In genomic region chr17:72056727-72057290, GRCh38 we compare ENCODE assay signal across 29 cellular contexts.
A peak's percentile ranks its signal among the peaks of the same experiment; 100 is the strongest.
DNase-seq lines count a peak whose midpoint lies in the region; ATAC-seq and TF ChIP-seq lines count a peak whose summit lies in the region.
"Had no signal": no experiment of that assay in that cellular context is flagged by ENCODE, and none has a peak within 500 bp of the region (broad histone marks: within the 10 kb centered on the region; RNA-seq: fewer than 3 reads in every experiment).

No MANE protein-coding gene starts in this region.

- TF ChIP-seq CTCF in H9 (conservative IDR thresholded peaks at IDR 0.05) (no peak; the same call in 2 of the 3 replicates), WERI-Rb-1 (IDR thresholded peaks at IDR 0.05; ENCODE audit: low read depth, low read length) (0 out of 2 replicates have a peak, but pooled peaks have one; percentile 14), lower leg skin (IDR thresholded peaks at IDR 0.05) (no peak), tibial artery (IDR thresholded peaks at IDR 0.05) (no peak)

- H2BK15ac ChIP-seq in H9 (ENCODE audit: low read depth, low read length): no peak overlapping the region

- H4K8ac ChIP-seq in H9 (replicated peaks; ENCODE audit: insufficient read length, low read depth, low read length): no peak overlapping the region

- H3T11ph ChIP-seq in H9 (ENCODE audit: low read length): no peak overlapping the region

- H3K23ac ChIP-seq in H9 (ENCODE audit: insufficient read length, low read depth, low read length): no peak overlapping the region

- no peak overlapping the region for H3K4ac ChIP-seq in H9 (ENCODE audit: low read depth, low read length)

- H2BK5ac ChIP-seq in H9 (ENCODE audit: insufficient read length, low read length): no peak overlapping the region

- H3K27me3 Mint-ChIP-seq in H9 (ENCODE audit: low read depth): peaks cover 4% of the 10 kb centered on the region; the same call in 1 of the 2 replicates

- no peak overlapping the region for H3K27ac ChIP-seq in H9 (ENCODE audit: insufficient read length, low read depth, low read length)
- no peak overlapping the region for H3K27ac ChIP-seq in WERI-Rb-1
- no peak overlapping the region for H3K27ac ChIP-seq in tibial artery
- H3K27ac ChIP-seq: brain microvascular endothelial cell, lower lobe of right lung, ovary, right atrium auricular region, SJCRH30, tibial nerve had no signal

- DNase-seq in ELR (ENCODE audit: low read depth) (peak; percentile 8), H9 (peak; percentile 41), WERI-Rb-1 (no peak), lower leg skin (ENCODE audit: low spot score in 2 of 2) (no peak), tibial artery (no peak)
- DNase-seq: activated CD4-positive, alpha-beta T cell treated with anti-CD3 and anti-CD28 coated beads, Interleukin-2, amount 50 U/mL, for 48 hours; activated CD8-positive, alpha-beta memory T cell treated with anti-CD3 and anti-CD28 coated beads, Interleukin-2, amount 50 U/mL, for 4 hours; activated naive CD4-positive, alpha-beta T cell treated with anti-CD3 and anti-CD28 coated beads, Interleukin-2, amount 10 ng/mL, durations not matched to agents 7 days and 5 days; brain microvascular endothelial cell; C1 segment of cervical spinal cord; COR-L47; DMS79 treated with DMSO at 0.1 percent for 48 hours; lower lobe of right lung; NCI-H1105 treated with DMSO at 0.1 percent for 48 hours; NCI-H2081 treated with DMSO at 0.1 percent for 48 hours; ovary; SJCRH30; stimulated activated CD4-positive, alpha-beta T cell treated with anti-CD3 and anti-CD28 coated beads, Interleukin-1b, Interleukin-23, amount 100 ng/mL, for 48 hours; stimulated activated CD8-positive, alpha-beta memory T cell treated with anti-CD3 and anti-CD28 coated beads, Interleukin-4, amount 100 ng/mL, for 48 hours; stimulated activated naive CD8-positive, alpha-beta T cell treated with anti-CD3 and anti-CD28 coated beads, Interleukin-15, amount 100 ng/mL, for 72 hours; T-helper 1 cell had no signal

- no peak overlapping the region for H2BK12ac ChIP-seq in H9 (ENCODE audit: insufficient read length, low read depth, low read length)

- no peaks in the 10 kb centered on the region for H3K36me3 Mint-ChIP-seq in H9 (ENCODE audit: insufficient read depth in 1 of 3, low read depth in 3 of 3)
- H3K36me3 Mint-ChIP-seq: activated naive CD4-positive, alpha-beta T cell treated with anti-CD3 and anti-CD28 coated beads, Interleukin-2, amount 10 ng/mL, durations not matched to agents 7 days and 5 days had no signal

- H3K36me3 ChIP-seq in WERI-Rb-1 (no peaks in the 10 kb centered on the region), tibial artery (no peaks in the 10 kb centered on the region)
- H3K36me3 ChIP-seq: brain microvascular endothelial cell, HAP-1, lower lobe of right lung, ovary, right atrium auricular region, SJCRH30, tibial nerve had no signal

- H3K27me3 ChIP-seq in H9 (ENCODE audit: insufficient read depth, low read length) (no peaks in the 10 kb centered on the region), WERI-Rb-1 (ENCODE audit: insufficient read depth, low read depth, severe bottlenecking) (peaks cover 26% of the 10 kb centered on the region), tibial artery (no peaks in the 10 kb centered on the region)
- H3K27me3 ChIP-seq: ovary, right atrium auricular region had no signal

- no peak overlapping the region for H3K4me2 ChIP-seq in H9 (ENCODE audit: insufficient read depth, insufficient read length, low read length)
- H3K4me2 ChIP-seq: smooth muscle cell had no signal

- H3K23me2 ChIP-seq in H9 (ENCODE audit: insufficient read length, low read depth, low read length, poor library complexity, severe bottlenecking): no peaks in the 10 kb centered on the region

- TF ChIP-seq POLR2A in lower leg skin (IDR thresholded peaks at IDR 0.05): no peak

- no peak overlapping the region for H4K5ac ChIP-seq in H9 (ENCODE audit: insufficient read length, low read depth, low read length)

- H3K18ac ChIP-seq in H9 (ENCODE audit: insufficient read length, low read depth, low read length): no peak overlapping the region

- no peak overlapping the region for H3K4me3 ChIP-seq in WERI-Rb-1 (ENCODE audit: low read depth, low read length)
- peak overlapping the region; percentile 13 for H3K4me3 ChIP-seq in lower leg skin (ENCODE audit: low read depth, poor library complexity, severe bottlenecking)
- H3K4me3 ChIP-seq in tibial artery: no peak overlapping the region
- H3K4me3 ChIP-seq: HAP-1, lower lobe of right lung, ovary, right atrium auricular region, SJCRH30, smooth muscle cell, tibial nerve had no signal

- H3K9me3 Mint-ChIP-seq in H9: no peaks in the 10 kb centered on the region
- H3K9me3 Mint-ChIP-seq: activated naive CD4-positive, alpha-beta T cell treated with anti-CD3 and anti-CD28 coated beads, Interleukin-2, amount 10 ng/mL, durations not matched to agents 7 days and 5 days; nephron; stimulated activated naive CD8-positive, alpha-beta T cell treated with anti-CD3 and anti-CD28 coated beads, Interleukin-15, amount 100 ng/mL, for 72 hours had no signal

- H3K79me1 ChIP-seq in H9 (ENCODE audit: insufficient read depth, low read depth, low read length, poor library complexity, severe bottlenecking): no peaks in the 10 kb centered on the region

- H3K4me1 ChIP-seq in H9 (ENCODE audit: insufficient read depth, low read length): no peaks in the 10 kb centered on the region; the same call in 1 of the 2 replicates
- H3K4me1 ChIP-seq in tibial artery: peaks cover 0 to 13% (median 10%) of the 10 kb centered on the region in 4 donors
- H3K4me1 ChIP-seq: HAP-1, lower lobe of right lung, right atrium auricular region, SJCRH30 had no signal

- no peak overlapping the region for H3K9ac ChIP-seq in H9 (ENCODE audit: extremely low read depth, insufficient read length, low read length)

- no peak overlapping the region for H3K27ac Mint-ChIP-seq in H9
- H3K27ac Mint-ChIP-seq: activated naive CD4-positive, alpha-beta T cell treated with anti-CD3 and anti-CD28 coated beads, Interleukin-2, amount 10 ng/mL, durations not matched to agents 7 days and 5 days; activated T-helper 1 cell treated with anti-CD3 and anti-CD28 coated beads, Interleukin-12 subunit alpha, Interleukin-12 subunit beta, Interleukin-2, Interleukin-4 antibody, amounts not matched to agents 30 ng/mL and 10 ng/mL and 1 ng/mL, durations not matched to agents 14 hours and 24 hours and 36 hours; nephron; stimulated activated naive CD8-positive, alpha-beta T cell treated with anti-CD3 and anti-CD28 coated beads, Interleukin-15, amount 100 ng/mL, for 72 hours had no signal

- WGBS in H9 (ENCODE audit: extremely low coverage, insufficient read length, low lambda C conversion rate): no CpG with 5 or more reads among the region's 3 CpGs
- 70 to 78% methylated on average over 3 of the region's 3 CpGs for WGBS in lower leg skin, 2 donors

- H4K20me1 ChIP-seq in H9 (ENCODE audit: control insufficient read depth, insufficient read depth, insufficient read length): no peaks in the 10 kb centered on the region

- H3K9me3 ChIP-seq in H9 (ENCODE audit: control insufficient read depth, low read depth, low read length) (no peaks in the 10 kb centered on the region), WERI-Rb-1 (ENCODE audit: severe bottlenecking) (no peaks in the 10 kb centered on the region), tibial artery (no peaks in the 10 kb centered on the region)
- H3K9me3 ChIP-seq: HAP-1, lower lobe of right lung, ovary, right atrium auricular region, SJCRH30, tibial nerve had no signal

- H3K4me3 Mint-ChIP-seq in H9: no peak overlapping the region
- H3K4me3 Mint-ChIP-seq: activated naive CD4-positive, alpha-beta T cell treated with anti-CD3 and anti-CD28 coated beads, Interleukin-2, amount 10 ng/mL, durations not matched to agents 7 days and 5 days; activated T-helper 1 cell treated with anti-CD3 and anti-CD28 coated beads, Interleukin-12 subunit alpha, Interleukin-12 subunit beta, Interleukin-2, Interleukin-4 antibody, amounts not matched to agents 30 ng/mL and 10 ng/mL and 1 ng/mL, durations not matched to agents 14 hours and 24 hours and 36 hours; nephron; stimulated activated naive CD8-positive, alpha-beta T cell treated with anti-CD3 and anti-CD28 coated beads, Interleukin-15, amount 100 ng/mL, for 72 hours had no signal

- H3K56ac ChIP-seq in H9 (ENCODE audit: insufficient read length, low read depth, low read length): no peak overlapping the region

- H2AK5ac ChIP-seq in H9 (ENCODE audit: insufficient read length, low read length): no peak overlapping the region

- H3K14ac ChIP-seq in H9 (ENCODE audit: insufficient read depth, low read length): no peak overlapping the region

- no peak for ATAC-seq in HG03432 (IDR thresholded peaks at IDR 0.05; ENCODE audit: unreplicated experiment)
- no peak for ATAC-seq in GM19455 (IDR thresholded peaks at IDR 0.05; ENCODE audit: unreplicated experiment)
- ATAC-seq: lower lobe of right lung; stimulated activated naive CD8-positive, alpha-beta T cell treated with anti-CD3 and anti-CD28 coated beads, Interleukin-15, amount 100 ng/mL, for 72 hours had no signal

- no peaks in the 10 kb centered on the region for H3K79me2 ChIP-seq in H9 (ENCODE audit: insufficient read depth, low read length)

- H2BK120ac ChIP-seq in H9 (ENCODE audit: low read depth, low read length, poor library complexity, severe bottlenecking): no peak overlapping the region

- no peak overlapping the region for H2AFZ ChIP-seq in H9 (ENCODE audit: low read length)

- peaks cover 18 to 20% of the 10 kb centered on the region in 2 experiments for H3K4me1 Mint-ChIP-seq in H9
- H3K4me1 Mint-ChIP-seq: activated naive CD4-positive, alpha-beta T cell treated with anti-CD3 and anti-CD28 coated beads, Interleukin-2, amount 10 ng/mL, durations not matched to agents 7 days and 5 days; stimulated activated naive CD8-positive, alpha-beta T cell treated with anti-CD3 and anti-CD28 coated beads, Interleukin-15, amount 100 ng/mL, for 72 hours had no signal

- H4K91ac ChIP-seq in H9 (ENCODE audit: insufficient read length, low read depth, low read length): no peak overlapping the region

- no peak overlapping the region for H2BK20ac ChIP-seq in H9 (ENCODE audit: low read depth, low read length, poor library complexity, severe bottlenecking)

- intact Hi-C loops in lower leg skin (cut with DNase I; ENCODE audit: low total_unique reads): no loop called here
- intact Hi-C loops in tibial artery (cut with DNase I; ENCODE audit: low total_unique reads): no loop called here

Comparison
In these comparisons a context has a peak if more than half of its experiments do, and no peak if none do; other contexts are left out.
1. DNase-seq: peak in ELR (single experiment) and H9 (single experiment); none in WERI-Rb-1 (single experiment), lower leg skin (0 of 2) and tibial artery (0 of 2).